ENCODE assay signal across 8 cellular contexts in genomic region chr9:128555180-128555721, GRCh38. TPM values are rescaled to one million over a fixed set of nuclear protein-coding genes. Genes with fewer than 3 reads are reported as not detected.
DNase-seq lines count a peak whose midpoint lies in the region; ATAC-seq and TF ChIP-seq lines count a peak whose summit lies in the region.

No MANE protein-coding gene starts in this region.

- H3K4me1 ChIP-seq in SJCRH30 (peaks cover 40% of the 10 kb centered on the region), gastrocnemius medialis (peaks cover 56 to 60% of the 10 kb centered on the region in 2 donors)

- CTCF ChIA-PET in GM10248 (lab: Yijun Ruan, JAX), result interaction anchor here (1.4 kb wide), 2 partner anchors 20 to 27 kb away, joined by 3 read pairs; no protein-coding TSS in a partner anchor

- H3K9me3 ChIP-seq in SJCRH30 (replicated peaks) (no peaks in the 10 kb centered on the region), gastrocnemius medialis (no peaks in the 10 kb centered on the region)

- H3K4me3 ChIP-seq in SJCRH30, result peak overlapping the region; percentile 99
- peak overlapping the region in 1 of 4 donors; percentile 12 for H3K4me3 ChIP-seq in gastrocnemius medialis

- in situ Hi-C loops in gastrocnemius medialis (cut with MboI; ENCODE audit: low sequenced_read_pairs in 4 of 4), result no loop called here

- POLR2A ChIA-PET in GM10248 (lab: Yijun Ruan, JAX), result interaction anchor here (0.8 kb wide), 1 partner anchor 51 kb away, joined by 3 read pairs; the partner anchor contains the start of gene GLE1

- ATAC-seq in gastrocnemius medialis, result no peak

- no peaks in the 10 kb centered on the region for H3K27me3 ChIP-seq in SJCRH30
- H3K27me3 ChIP-seq in gastrocnemius medialis, result no peaks in the 10 kb centered on the region

- no peak for TF ChIP-seq POLR2A in gastrocnemius medialis (IDR thresholded peaks at IDR 0.05)

- H3K36me3 ChIP-seq in SJCRH30, result no peaks in the 10 kb centered on the region
- no peaks in the 10 kb centered on the region for H3K36me3 ChIP-seq in gastrocnemius medialis

- no peak for TF ChIP-seq CTCF in gastrocnemius medialis (IDR thresholded peaks at IDR 0.05 in 4 of 5, conservative IDR thresholded peaks at IDR 0.05 in 1 of 5)
- TF ChIP-seq CTCF in GM10248 (IDR thresholded peaks at IDR 0.05; ENCODE audit: control extremely low read depth, extremely low read depth, low read depth, missing control alignments), result no peak

- intact Hi-C loops in gastrocnemius medialis (cut with DNase I; ENCODE audit: low total_unique reads), result no loop called here

- peak; percentile 65 for DNase-seq in H4 (ENCODE audit: low spot score)
- DNase-seq in SJCRH30, result peak; percentile 57 to 61
- DNase-seq in fibroblast of peridontal ligament (ENCODE audit: extremely low read depth), result peak; percentile 52
- DNase-seq in gastrocnemius medialis, result no peak
- no peak for DNase-seq in NCI-H345 treated with DMSO at 0.1 percent for 48 hours (lab: John Stamatoyannopoulos, UW; ENCODE audit: unreplicated experiment)
- no peak for DNase-seq in GM10248 (ENCODE audit: extremely low spot score)
- no peak for DNase-seq in NCI-H1436 treated with DMSO at 0.1 percent for 48 hours (lab: John Stamatoyannopoulos, UW)
- DNase-seq in NCI-H1417 treated with DMSO at 0.1 percent for 48 hours (lab: John Stamatoyannopoulos, UW), result no peak

- H3K27ac ChIP-seq in SJCRH30 (peak overlapping the region; percentile 86), gastrocnemius medialis (peak overlapping the region in 3 of 4 donors; percentile 77 to 97 (median 94))

RNA-seq across cellular contexts. Expression of gene SPTAN1, which starts 2.9 kb away (rescaled TPM):
- total RNA-seq in H4 (2014; rRNA removed; shearing (Covaris generic)), result 46.5 and 52.8 TPM in 2 replicates
- total RNA-seq in SJCRH30 (2014; rRNA removed; shearing (Covaris generic)), result 153 and 155 TPM in 2 replicates
- total RNA-seq in gastrocnemius medialis, result 10 to 100 TPM; 30.2 to 41.5 (median 33.0) TPM

RNA-seq across cellular contexts. Expression of gene GLE1, which starts 50.7 kb away (rescaled TPM):
- total RNA-seq in H4 (2014; rRNA removed; shearing (Covaris generic)), result 30.3 and 35.5 TPM in 2 replicates
- total RNA-seq in SJCRH30 (2014; rRNA removed; shearing (Covaris generic)), result 34.1 and 38.1 TPM in 2 replicates
- total RNA-seq in gastrocnemius medialis, result 10 to 100 TPM; 31.4 to 56.7 (median 32.7) TPM

Comparison
In these comparisons a context has a peak if more than half of its experiments do, and no peak if none do; other contexts are left out.
1. DNase-seq: peak in H4 (single experiment), SJCRH30 (2 of 2) and fibroblast of peridontal ligament (single experiment); none in gastrocnemius medialis (0 of 2), NCI-H345 treated with DMSO at 0.1 percent for 48 hours (single experiment), GM10248 (single experiment), NCI-H1436 treated with DMSO at 0.1 percent for 48 hours (single experiment) and NCI-H1417 treated with DMSO at 0.1 percent for 48 hours (single experiment).